In genomic region chr13:68550330-68550729, GRCh38 we compare ENCODE assay signal across 24 cellular contexts.
A peak's percentile ranks its signal among the peaks of the same experiment; 100 is the strongest.
DNase-seq lines count a peak whose midpoint lies in the region; ATAC-seq and TF ChIP-seq lines count a peak whose summit lies in the region.
"Had no signal": no experiment of that assay in that cellular context is flagged by ENCODE, and none has a peak within 500 bp of the region (broad histone marks: within the 10 kb centered on the region; RNA-seq: fewer than 3 reads in every experiment).

No MANE protein-coding gene starts in this region.

- H3K4me3 Mint-ChIP-seq in mesothelial cell of epicardium, result no peak overlapping the region
- H3K4me3 Mint-ChIP-seq: naive thymus-derived CD8-positive, alpha-beta T cell; T-helper 1 cell treated with Interleukin-12 subunit alpha and Interleukin-12 subunit beta and Interleukin-4 antibody, amounts not matched to agents 30 μg/mL and 1 μg/mL, for 36 hours had no signal

- H3K4me1 Mint-ChIP-seq in mesothelial cell of epicardium, result peaks cover 17% of the 10 kb centered on the region
- H3K4me1 Mint-ChIP-seq: naive thymus-derived CD8-positive, alpha-beta T cell had no signal

- TF ChIP-seq CTCF in mesothelial cell of epicardium (IDR thresholded peaks at IDR 0.05; ENCODE audit: unreplicated experiment), result no peak

- no peaks in the 10 kb centered on the region for H3K36me3 Mint-ChIP-seq in mesothelial cell of epicardium
- H3K36me3 Mint-ChIP-seq: naive thymus-derived CD8-positive, alpha-beta T cell had no signal

- no peaks in the 10 kb centered on the region for H3K27me3 Mint-ChIP-seq in mesothelial cell of epicardium (ENCODE audit: low read depth)
- H3K27me3 Mint-ChIP-seq: naive thymus-derived CD8-positive, alpha-beta T cell had no signal

- H3K27ac Mint-ChIP-seq in mesothelial cell of epicardium, result peak overlapping the region; percentile 60
- H3K27ac Mint-ChIP-seq: naive thymus-derived CD8-positive, alpha-beta T cell; T-helper 1 cell treated with Interleukin-12 subunit alpha and Interleukin-12 subunit beta and Interleukin-4 antibody, amounts not matched to agents 30 μg/mL and 1 μg/mL, for 36 hours had no signal

- in situ Hi-C loops in KBM-7 (cut with MboI; ENCODE audit: low pct_unique_long_range_greater_than_20kb, low sequenced_read_pairs), result no loop called here

- peaks cover 10% of the 10 kb centered on the region for H3K9me3 Mint-ChIP-seq in mesothelial cell of epicardium

- ATAC-seq in GM18858 (IDR thresholded peaks at IDR 0.05; ENCODE audit: unreplicated experiment), result peak; percentile 63
- ATAC-seq in HG02610 (IDR thresholded peaks at IDR 0.05; ENCODE audit: unreplicated experiment), result peak; percentile 71
- ATAC-seq in HG03139 (IDR thresholded peaks at IDR 0.05; ENCODE audit: unreplicated experiment), result peak; percentile 44
- ATAC-seq: left cardiac atrium; naive thymus-derived CD8-positive, alpha-beta T cell; right cardiac atrium had no signal

- DNase-seq in mesothelial cell of epicardium (ENCODE audit: low spot score in 2 of 2, unreplicated experiment in 2 of 2), result no peak
- no peak for DNase-seq in NCI-H510A treated with DMSO at 0.1 percent for 48 hours (lab: John Stamatoyannopoulos, UW)
- DNase-seq in T-helper 9 cell, result no peak
- no peak for DNase-seq in NCI-H2227 (lab: John Stamatoyannopoulos, UW; ENCODE audit: unreplicated experiment)
- no peak for DNase-seq in KBM-7
- DNase-seq: activated CD4-positive, alpha-beta T cell treated with anti-CD3 and anti-CD28 coated beads, Interleukin-2, amount 50 U/mL, for 1 hour; activated CD8-positive, alpha-beta memory T cell treated with anti-CD3 and anti-CD28 coated beads, Interleukin-2, amount 50 U/mL, for 4 hours; activated effector memory CD4-positive, alpha-beta T cell treated with anti-CD3 and anti-CD28 coated beads, Interleukin-2, amount 50 U/mL, for 16 hours; C1 segment of cervical spinal cord; KG1; left cardiac atrium; mesendoderm; MV-4-11; naive thymus-derived CD8-positive, alpha-beta T cell; NCI-H187 treated with DMSO at 0.1 percent for 48 hours; ovary; Peyer's patch; right cardiac atrium; SJCRH30; uterus had no signal
